23 cellular contexts compared by ENCODE assay signal in the genomic region with DNA sequence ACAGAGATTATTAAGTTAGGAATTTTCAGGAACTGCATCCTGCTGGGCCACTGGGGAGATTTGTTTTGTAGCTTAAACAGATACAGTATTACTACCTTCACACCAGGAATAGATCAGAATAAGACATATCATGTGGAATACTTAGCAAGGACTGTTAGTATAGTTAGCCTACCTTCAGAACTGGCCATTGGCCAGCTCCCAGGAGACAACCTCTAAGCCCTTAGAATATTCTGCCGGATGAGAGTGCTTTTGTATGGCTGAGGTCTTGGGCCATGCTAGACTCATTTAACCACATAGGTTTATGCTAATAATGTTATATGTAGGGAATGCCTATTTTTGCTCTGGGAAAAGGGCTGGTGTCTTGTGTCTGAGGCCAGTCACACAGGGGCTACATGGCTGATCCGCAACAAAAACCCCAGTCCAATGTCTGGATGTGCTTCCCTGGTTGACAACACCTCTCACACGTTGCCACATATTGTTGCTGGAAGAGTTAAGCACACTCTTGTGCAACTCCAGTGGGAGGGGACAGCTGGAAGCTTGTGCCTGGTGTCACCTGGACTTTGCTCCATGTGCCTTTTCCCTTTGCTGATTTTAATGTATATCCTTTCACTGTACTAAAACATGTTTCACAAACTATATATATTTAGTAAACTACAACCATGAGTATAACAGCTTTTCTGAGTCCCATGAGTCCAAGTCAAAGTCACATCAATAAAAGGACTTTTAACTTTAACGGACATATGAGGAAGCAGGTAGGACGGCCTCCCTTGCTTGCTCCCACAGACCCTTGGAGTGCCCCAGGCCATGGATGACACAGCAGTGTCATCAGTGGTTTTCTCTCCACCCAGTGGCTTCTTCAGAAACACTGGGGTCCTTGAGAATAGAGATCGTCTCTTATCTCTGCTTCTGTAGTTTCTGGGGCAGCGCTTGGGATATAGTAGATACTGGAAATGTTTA.
DNase-seq lines count a peak whose midpoint lies in the region; ATAC-seq and TF ChIP-seq lines count a peak whose summit lies in the region.
"Had no signal": no experiment of that assay in that cellular context is flagged by ENCODE, and none has a peak within 500 bp of the region (broad histone marks: within the 10 kb centered on the region; RNA-seq: fewer than 3 reads in every experiment).

No MANE protein-coding gene starts in this region.

- no peaks in the 10 kb centered on the region for H3K27me3 ChIP-seq in colonic mucosa
- H3K27me3 ChIP-seq: ovary, suprapubic skin, vagina had no signal

- no peaks in the 10 kb centered on the region for H3K9me3 ChIP-seq in colonic mucosa
- H3K9me3 ChIP-seq: ovary, suprapubic skin, vagina had no signal

- no peak overlapping the region for H3K4me3 ChIP-seq in colonic mucosa
- H3K4me3 ChIP-seq: ovary, suprapubic skin, vagina had no signal

- no peaks in the 10 kb centered on the region for H3K4me1 ChIP-seq in colonic mucosa
- H3K4me1 ChIP-seq: vagina had no signal

- no peak for ATAC-seq in GM18511 (IDR thresholded peaks at IDR 0.05; ENCODE audit: unreplicated experiment)
- ATAC-seq: activated CD8-positive, alpha-beta T cell treated with anti-CD3 and anti-CD28 coated beads, Interleukin-2, amount 10 ng/mL, durations not matched to agents 7 days and 5 days had no signal

- H3K36me3 ChIP-seq in colonic mucosa: no peaks in the 10 kb centered on the region
- H3K36me3 ChIP-seq: ovary, suprapubic skin, vagina had no signal

- intact Hi-C loops in colonic mucosa (cut with DNase I): no loop called here

- H3K9ac ChIP-seq in colonic mucosa (ENCODE audit: low read depth in 2 of 2, low read length in 2 of 2): no peak overlapping the region

- H3K27ac ChIP-seq in colonic mucosa: peak overlapping the region; percentile 35
- H3K27ac ChIP-seq: ovary, suprapubic skin, vagina had no signal

- no peak for TF ChIP-seq CTCF in colonic mucosa (IDR thresholded peaks at IDR 0.05)

- DNase-seq in COLO668 (lab: John Stamatoyannopoulos, UW; ENCODE audit: unreplicated experiment) (peak; percentile 3), LoVo (ENCODE audit: low spot score) (peak; percentile 43), colonic mucosa (peak; percentile 71), mucosa of gallbladder (ENCODE audit: low spot score) (peak; percentile 64), GM03348 (ENCODE audit: low spot score) (no peak), activated gamma-delta T cell (lab: John Stamatoyannopoulos, UW) (no peak)
- DNase-seq in stimulated activated CD4-positive, alpha-beta T cell treated with anti-CD3 and anti-CD28 coated beads, Interleukin-12 subunit alpha, Interleukin-12 subunit beta, amount 100 ng/mL, for 4 hours: no peak
- DNase-seq: activated B cell treated with CpG ODN at 0.5 μM for 24 hours; activated CD8-positive, alpha-beta T cell treated with anti-CD3 and anti-CD28 coated beads, Interleukin-2, amount 10 ng/mL, durations not matched to agents 7 days and 5 days; activated naive CD4-positive, alpha-beta T cell treated with Interleukin-2 at 50 U/mL for 16 hours; activated T-cell treated with anti-CD3 and anti-CD28 coated beads, Interleukin-2, amount 50 U/mL, for 1 hour; CD4-positive, alpha-beta T cell; DMS79 treated with DMSO at 0.1 percent for 48 hours; glutamatergic neuron; HCEC 1CT; KG1; NCI-H1092; NCI-H1930; NCI-H2227 treated with DMSO at 0.1 percent for 48 hours; ovary had no signal

Comparison
In these comparisons a context has a peak if more than half of its experiments do, and no peak if none do; other contexts are left out.
1. DNase-seq: peak in COLO668 (single experiment), LoVo (single experiment), colonic mucosa (single experiment) and mucosa of gallbladder (single experiment); none in GM03348 (single experiment), stimulated activated CD4-positive, alpha-beta T cell treated with anti-CD3 and anti-CD28 coated beads, Interleukin-12 subunit alpha, Interleukin-12 subunit beta, amount 100 ng/mL, for 4 hours (single experiment) and activated gamma-delta T cell (single experiment).